Comparison of ENCODE assay signal across 13 cellular contexts in genomic region chr14:74572829-74573360, GRCh38. TPM values are rescaled to one million over a fixed set of nuclear protein-coding genes. Genes with fewer than 3 reads are reported as not detected.
DNase-seq lines count a peak whose midpoint lies in the region; ATAC-seq and TF ChIP-seq lines count a peak whose summit lies in the region.
"Had no signal": no experiment of that assay in that cellular context is flagged by ENCODE, and none has a peak within 500 bp of the region (broad histone marks: within the 10 kb centered on the region; RNA-seq: fewer than 3 reads in every experiment).

No MANE protein-coding gene starts in this region.

- no peak overlapping the region for H3K4me3 Mint-ChIP-seq in dendritic cell treated with granulocyte-macrophage colony-stimulating factor and Interleukin-4, amounts not matched to agents 40 ng/mL and 50 ng/mL, for 4 days
- peak overlapping the region in 1 of 8 donors; percentile 39 for H3K4me3 Mint-ChIP-seq in CD4-positive, alpha-beta memory T cell
- H3K4me3 Mint-ChIP-seq: stimulated activated memory B cell treated with anti-CD40 and anti-IgM and Interleukin-4, amounts not matched to agents 10 μg/mL and 1 μg/mL and 100 μg/mL, for 72 hours had no signal

- DNase-seq in heart right ventricle (no peak), Right ventricle myocardium inferior (ENCODE audit: missing footprints) (no peak), DMS79 (lab: John Stamatoyannopoulos, UW) (no peak), testis (no peak)
- no peak for DNase-seq in CD4-positive, alpha-beta memory T cell
- DNase-seq: CD8-positive, alpha-beta T cell; cerebellar nuclear complex; naive thymus-derived CD4-positive, alpha-beta T cell; NCI-H1092 treated with DMSO at 0.1 percent for 48 hours had no signal

- CTCF ChIA-PET in CD4-positive, alpha-beta memory T cell (lab: Charles Lee; ENCODE audit: partially characterized antibody): interaction anchor here (0.8 to 1.7 kb wide), 3 partner anchors 37 to 320 kb away, joined by 3 to 5 read pairs (median 3); partner anchors contain the start of gene LTBP2

- intact Hi-C loops in heart right ventricle (cut with DNase I) (no loop called here), Right ventricle myocardium inferior (cut with DNase I) (no loop called here), testis (cut with DNase I; ENCODE audit: low total_unique reads) (no loop called here)
- intact Hi-C loops in dendritic cell treated with granulocyte-macrophage colony-stimulating factor and Interleukin-4, amounts not matched to agents 40 ng/mL and 50 ng/mL, for 4 days (cut with micrococcal nuclease): no loop called here
- intact Hi-C loops in CD4-positive, alpha-beta memory T cell (cut with micrococcal nuclease): no loop called here

- WGBS in heart right ventricle, 2 donors: 76 to 82% methylated on average over 10 of the region's 10 CpGs
- 22% methylated on average over 10 of the region's 10 CpGs for WGBS in urinary bladder
- 79 to 87% methylated on average over 10 of the region's 10 CpGs for WGBS in testis, 2 donors

- ATAC-seq in heart right ventricle (no peak), Right ventricle myocardium inferior (no peak)
- ATAC-seq: CD8-positive, alpha-beta T cell; stimulated activated memory B cell treated with anti-CD40 and anti-IgM and Interleukin-4, amounts not matched to agents 10 μg/mL and 1 μg/mL and 100 μg/mL, for 72 hours had no signal

- TF ChIP-seq CTCF in heart right ventricle (IDR thresholded peaks at IDR 0.05) (no peak), testis (IDR thresholded peaks at IDR 0.05) (no peak)

- H3K36me3 Mint-ChIP-seq in dendritic cell treated with granulocyte-macrophage colony-stimulating factor and Interleukin-4, amounts not matched to agents 40 ng/mL and 50 ng/mL, for 4 days (ENCODE audit: low read depth): no peaks in the 10 kb centered on the region
- H3K36me3 Mint-ChIP-seq in CD4-positive, alpha-beta memory T cell: no peaks in the 10 kb centered on the region
- H3K36me3 Mint-ChIP-seq: CD8-positive, alpha-beta T cell; naive thymus-derived CD4-positive, alpha-beta T cell; stimulated activated memory B cell treated with anti-CD40 and anti-IgM and Interleukin-4, amounts not matched to agents 10 μg/mL and 1 μg/mL and 100 μg/mL, for 72 hours had no signal

- H3K27me3 ChIP-seq in heart right ventricle: no peaks in the 10 kb centered on the region
- no peaks in the 10 kb centered on the region for H3K27me3 ChIP-seq in muscle layer of duodenum (ENCODE audit: low read depth, low read length)
- no peaks in the 10 kb centered on the region for H3K27me3 ChIP-seq in testis
- H3K27me3 ChIP-seq in CD4-positive, alpha-beta memory T cell (ENCODE audit: insufficient read depth, low read length): no peaks in the 10 kb centered on the region

- H3K36me3 ChIP-seq in heart right ventricle: no peaks in the 10 kb centered on the region
- peaks cover 0 to 10% of the 10 kb centered on the region in 2 donors for H3K36me3 ChIP-seq in muscle layer of duodenum (ENCODE audit: control insufficient read depth in 1 of 2, insufficient read depth in 2 of 2, low read length in 2 of 2)
- no peaks in the 10 kb centered on the region for H3K36me3 ChIP-seq in urinary bladder (ENCODE audit: insufficient read depth)
- H3K36me3 ChIP-seq in testis (ENCODE audit: low read depth, missing control alignments): no peaks in the 10 kb centered on the region
- H3K36me3 ChIP-seq in CD4-positive, alpha-beta memory T cell (ENCODE audit: insufficient read depth, low read length): no peaks in the 10 kb centered on the region

- POLR2A ChIA-PET in CD4-positive, alpha-beta memory T cell (lab: Charles Lee; ENCODE audit: partially characterized antibody): interaction anchor here (1.1 kb wide), 1 partner anchor 47 kb away, joined by 3 read pairs; no protein-coding TSS in a partner anchor

- no peaks in the 10 kb centered on the region for H3K9me3 Mint-ChIP-seq in dendritic cell treated with granulocyte-macrophage colony-stimulating factor and Interleukin-4, amounts not matched to agents 40 ng/mL and 50 ng/mL, for 4 days
- H3K9me3 Mint-ChIP-seq in CD4-positive, alpha-beta memory T cell: no peaks in the 10 kb centered on the region
- H3K9me3 Mint-ChIP-seq: CD8-positive, alpha-beta T cell; naive thymus-derived CD4-positive, alpha-beta T cell; stimulated activated memory B cell treated with anti-CD40 and anti-IgM and Interleukin-4, amounts not matched to agents 10 μg/mL and 1 μg/mL and 100 μg/mL, for 72 hours had no signal

- H3K4me1 ChIP-seq in heart right ventricle (peaks cover 11 to 84% (median 53%) of the 10 kb centered on the region in 9 donors), muscle layer of duodenum (ENCODE audit: control insufficient read depth in 1 of 2, insufficient read depth in 2 of 2, low read length in 2 of 2) (peaks cover 7 to 32% of the 10 kb centered on the region in 2 donors), urinary bladder (ENCODE audit: insufficient read depth) (no peaks in the 10 kb centered on the region), testis (peaks cover 31% of the 10 kb centered on the region)
- H3K4me1 ChIP-seq in CD4-positive, alpha-beta memory T cell (ENCODE audit: insufficient read depth, low read length): peaks cover 39% of the 10 kb centered on the region

- no peak for TF ChIP-seq POLR2A in testis (IDR thresholded peaks at IDR 0.05)

- no peak overlapping the region for H3K4me3 ChIP-seq in heart right ventricle
- peak overlapping the region in 1 of 2 donors; percentile 41 for H3K4me3 ChIP-seq in muscle layer of duodenum (ENCODE audit: low read depth in 1 of 2, low read length in 2 of 2)
- H3K4me3 ChIP-seq in urinary bladder (ENCODE audit: low read depth, low read length): no peak overlapping the region
- no peak overlapping the region for H3K4me3 ChIP-seq in testis
- H3K4me3 ChIP-seq in CD4-positive, alpha-beta memory T cell (ENCODE audit: low read length in 2 of 2): no peak overlapping the region

- H3K9me3 ChIP-seq in heart right ventricle (no peaks in the 10 kb centered on the region), muscle layer of duodenum (ENCODE audit: control insufficient read depth in 1 of 2, low read length in 2 of 2) (no peaks in the 10 kb centered on the region), testis (no peaks in the 10 kb centered on the region)
- no peaks in the 10 kb centered on the region for H3K9me3 ChIP-seq in CD4-positive, alpha-beta memory T cell (ENCODE audit: control insufficient read depth in 1 of 2, low read length in 2 of 2)

- peaks cover 89% of the 10 kb centered on the region for H3K4me1 Mint-ChIP-seq in dendritic cell treated with granulocyte-macrophage colony-stimulating factor and Interleukin-4, amounts not matched to agents 40 ng/mL and 50 ng/mL, for 4 days (ENCODE audit: low read depth)
- peaks cover 23 to 40% (median 29%) of the 10 kb centered on the region in 4 donors for H3K4me1 Mint-ChIP-seq in CD4-positive, alpha-beta memory T cell

- H3K27ac ChIP-seq in heart right ventricle: peak overlapping the region in 8 of 10 donors; percentile 47 to 88 (median 66)
- H3K27ac ChIP-seq in muscle layer of duodenum (ENCODE audit: low read length): peak overlapping the region; percentile 18
- H3K27ac ChIP-seq in urinary bladder (ENCODE audit: low read depth): peak overlapping the region; percentile 86
- H3K27ac ChIP-seq in testis: no peak overlapping the region
- H3K27ac ChIP-seq in CD4-positive, alpha-beta memory T cell (ENCODE audit: low read depth, low read length): no peak overlapping the region

- peak overlapping the region; percentile 92 for H3K27ac Mint-ChIP-seq in dendritic cell treated with granulocyte-macrophage colony-stimulating factor and Interleukin-4, amounts not matched to agents 40 ng/mL and 50 ng/mL, for 4 days
- H3K27ac Mint-ChIP-seq in CD4-positive, alpha-beta memory T cell: peak overlapping the region in 1 of 7 donors; percentile 4
- H3K27ac Mint-ChIP-seq: CD8-positive, alpha-beta T cell had no signal

- peaks cover 18% of the 10 kb centered on the region for H3K27me3 Mint-ChIP-seq in dendritic cell treated with granulocyte-macrophage colony-stimulating factor and Interleukin-4, amounts not matched to agents 40 ng/mL and 50 ng/mL, for 4 days
- H3K27me3 Mint-ChIP-seq in CD4-positive, alpha-beta memory T cell: peaks cover 0 to 2% of the 10 kb centered on the region in 2 donors

RNA-seq across cellular contexts. Expression of gene LTBP2, which starts 39.1 kb away (rescaled TPM):
- total RNA-seq in heart right ventricle: 10 to 100 TPM in 9 of 10 donors, 1 to 10 TPM in 1; 7.1 to 50.3 (median 18.5) TPM
- polyA plus RNA-seq in heart right ventricle: 1 to 10 TPM; 3.5 TPM
- total RNA-seq in Right ventricle myocardium inferior: 7.6 TPM
- 26.7 TPM for total RNA-seq in urinary bladder
- 6.8 TPM for polyA plus RNA-seq in urinary bladder
- total RNA-seq in testis: 10 to 100 TPM; 19.6 to 45.3 TPM
- 23.3 TPM for polyA plus RNA-seq in testis (ENCODE audit: insufficient read depth, low read depth, low replicate concordance)
- under 1 TPM; 0.36 to 0.44 TPM for total RNA-seq in CD4-positive, alpha-beta memory T cell
- polyA plus RNA-seq in CD4-positive, alpha-beta memory T cell: under 1 TPM; 0.11 to 0.36 TPM

Comparison
In these comparisons a context has a peak if more than half of its experiments do, and no peak if none do; other contexts are left out.
1. H3K27ac ChIP-seq: peak in heart right ventricle (8 of 10), muscle layer of duodenum (single experiment) and urinary bladder (single experiment); none in testis (0 of 2) and CD4-positive, alpha-beta memory T cell (single experiment).